Comparison of ENCODE assay signal across 10 cellular contexts in the genomic region with DNA sequence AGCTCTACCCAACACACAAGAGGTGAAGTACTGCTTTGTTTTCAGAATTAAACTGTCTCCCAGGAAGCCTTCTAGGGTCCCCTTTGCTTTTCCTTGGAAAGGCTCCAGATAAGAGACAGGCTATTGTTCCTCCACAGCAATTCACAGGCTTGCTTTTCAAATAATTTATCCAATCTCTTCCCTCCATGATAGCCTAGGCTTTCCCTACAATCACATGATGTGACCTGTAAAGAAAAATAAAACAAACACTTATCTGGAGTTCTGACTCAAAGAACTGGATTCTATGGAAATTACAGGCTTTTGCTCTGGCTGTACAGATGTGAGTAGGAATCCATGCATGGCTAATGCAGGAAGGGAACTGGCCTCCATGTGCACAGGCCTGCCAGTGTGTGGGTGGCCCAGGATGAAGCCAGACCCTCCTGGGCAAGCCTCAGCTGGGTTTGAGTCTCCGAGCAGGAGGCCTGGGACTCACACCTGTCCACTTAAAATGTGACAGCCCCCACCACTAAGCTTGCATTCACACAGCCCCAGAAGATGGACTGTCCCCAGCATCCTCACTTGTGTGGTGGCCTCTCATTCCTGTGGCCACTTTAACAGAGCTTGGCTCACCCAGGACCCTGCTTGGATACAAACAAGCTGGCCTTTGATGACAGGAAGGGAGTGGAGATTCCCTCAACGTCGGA.
DNase-seq lines count a peak whose midpoint lies in the region; ATAC-seq and TF ChIP-seq lines count a peak whose summit lies in the region.
"Had no signal": no experiment of that assay in that cellular context is flagged by ENCODE, and none has a peak within 500 bp of the region (broad histone marks: within the 10 kb centered on the region; RNA-seq: fewer than 3 reads in every experiment).

No MANE protein-coding gene starts in this region.

- no peaks in the 10 kb centered on the region for H4K20me1 ChIP-seq in IMR-90 (ENCODE audit: insufficient read depth, low read length)

- H3K4me3 ChIP-seq in AG10803 (ENCODE audit: low read length) (peak overlapping the region; percentile 48), IMR-90 (ENCODE audit: insufficient read depth, low read depth, low read length) (no peak overlapping the region), cardiac fibroblast (replicated peaks in 1 of 2; ENCODE audit: low read depth in 2 of 2, low read length in 2 of 2) (no peak overlapping the region)

- peaks cover 0 to 3% of the 10 kb centered on the region in 2 experiments; a peak in 1 of 4 replicates for H3K79me1 ChIP-seq in IMR-90 (ENCODE audit: low read depth in 1 of 2, low read length in 2 of 2)

- POLR2A ChIA-PET in IMR-90 (lab: Charles Lee; ENCODE audit: unreplicated experiment), result no interaction called here

- peak overlapping the region; percentile 95; the same call in 1 of the 2 replicates for H3K56ac ChIP-seq in IMR-90 (ENCODE audit: extremely low read depth, insufficient read depth, low read length)

- peak overlapping the region; percentile 99 for H3K4ac ChIP-seq in IMR-90 (ENCODE audit: low read depth, low read length)

- peaks cover 3% of the 10 kb centered on the region for H3K36me3 Mint-ChIP-seq in mesothelial cell of epicardium

- H3K14ac ChIP-seq in IMR-90 (replicated peaks; ENCODE audit: low read depth, low read length), result peak overlapping the region; percentile 90

- H3K27me3 Mint-ChIP-seq in mesothelial cell of epicardium (ENCODE audit: low read depth), result no peaks in the 10 kb centered on the region

- TF ChIP-seq RAD21 in IMR-90 (IDR thresholded peaks at IDR 0.05; ENCODE audit: low read length), result no peak

- H4K5ac ChIP-seq in IMR-90 (ENCODE audit: low read depth, low read length), result peak overlapping the region; percentile 86

- intact Hi-C loops in IMR-90 (cut with micrococcal nuclease), result loop anchor here (5.0 kb wide), 1 partner anchor 73 kb away; no protein-coding TSS in a partner anchor

- dilution Hi-C loops in IMR-90 (cut with HindIII; ENCODE audit: low sequenced_read_pairs, unreplicated experiment), result no loop called here

- no peaks in the 10 kb centered on the region; the same call in 1 of the 2 replicates for H3K9me3 ChIP-seq in IMR-90 (ENCODE audit: control insufficient read depth, insufficient read depth, low read length)

- TF ChIP-seq CTCF in AG10803 (conservative IDR thresholded peaks at IDR 0.05; ENCODE audit: low read length) (no peak), IMR-90 (conservative IDR thresholded peaks at IDR 0.05; ENCODE audit: low read depth, low read length) (no peak), cardiac fibroblast (IDR thresholded peaks at IDR 0.05; ENCODE audit: low read depth, low read length) (no peak), mesothelial cell of epicardium (IDR thresholded peaks at IDR 0.05; ENCODE audit: unreplicated experiment) (no peak)

- peak overlapping the region; percentile 37; the same call in 1 of the 2 replicates for H3K4me2 ChIP-seq in IMR-90 (ENCODE audit: low read depth, low read length)

- no peaks in the 10 kb centered on the region for H3K36me3 ChIP-seq in IMR-90 (ENCODE audit: control insufficient read depth, insufficient read depth, low read length)

- DNase-seq in AG10803 (ENCODE audit: low read depth) (peak; percentile 68), IMR-90 (peak; percentile 65), cardiac fibroblast (ENCODE audit: low read depth in 2 of 2) (peak; percentile 23 to 40), mesothelial cell of epicardium (ENCODE audit: low spot score in 2 of 2, unreplicated experiment in 2 of 2) (no peak), KBM-7 (no peak), T1000 (lab: John Stamatoyannopoulos, UW) (no peak), foreskin melanocyte (no peak), CD1c-positive myeloid dendritic cell (ENCODE audit: extremely low spot score) (no peak)

- peaks cover 15% of the 10 kb centered on the region for H3K4me1 ChIP-seq in IMR-90 (ENCODE audit: control insufficient read depth, insufficient read depth, low read length)

- peak overlapping the region; percentile 60 for H3K27ac ChIP-seq in IMR-90 (ENCODE audit: insufficient read depth, low read length)

- H3K4me3 Mint-ChIP-seq in mesothelial cell of epicardium, result no peak overlapping the region
- H3K4me3 Mint-ChIP-seq: central memory CD8-positive, alpha-beta T cell; stimulated activated naive CD8-positive, alpha-beta T cell treated with anti-CD3 and anti-CD28 coated beads, Interleukin-15, Interleukin-2, amounts not matched to agents 100 ng/mL and 50 ng/mL, for 24 hours had no signal

- peaks cover 8% of the 10 kb centered on the region for H3K9me3 Mint-ChIP-seq in mesothelial cell of epicardium
- H3K9me3 Mint-ChIP-seq: central memory CD8-positive, alpha-beta T cell had no signal

- peak overlapping the region; percentile 27; the same call in 1 of the 2 replicates for H3K9ac ChIP-seq in IMR-90 (ENCODE audit: low read depth, low read length)

- ATAC-seq in IMR-90 (ENCODE audit: low read depth), result peak; percentile 64

- in situ Hi-C loops in IMR-90 (cut with MboI; ENCODE audit: low sequenced_read_pairs) (no loop called here), KBM-7 (cut with MboI; ENCODE audit: low pct_unique_long_range_greater_than_20kb, low sequenced_read_pairs) (no loop called here)

- peak overlapping the region; percentile 81 for H3K18ac ChIP-seq in IMR-90 (ENCODE audit: low read depth, low read length)

- H4K8ac ChIP-seq in IMR-90 (ENCODE audit: low read depth in 2 of 2, low read length in 2 of 2), result peak overlapping the region; percentile 92 to 94

- TF ChIP-seq POLR2A in IMR-90 (IDR thresholded peaks at IDR 0.05; ENCODE audit: low read depth, low read length), result no peak

- CTCF ChIA-PET in IMR-90 (lab: Yijun Ruan, JAX), result interaction anchor here (2.1 kb wide), 1 partner anchor 11 kb away, joined by 10 read pairs; no protein-coding TSS in a partner anchor

- H2BK15ac ChIP-seq in IMR-90 (ENCODE audit: low read depth, low read length), result peak overlapping the region; percentile 97; the same call in 2 of the 3 replicates

- peak overlapping the region; percentile 91 for H2AFZ ChIP-seq in IMR-90 (replicated peaks; ENCODE audit: low read length, poor library complexity)

- peak overlapping the region; percentile 85 for H2BK20ac ChIP-seq in IMR-90 (ENCODE audit: low read depth, low read length)

- peak overlapping the region; percentile 100 for H2BK120ac ChIP-seq in IMR-90 (ENCODE audit: low read depth, low read length)

- peak overlapping the region; percentile 91 for H3K23ac ChIP-seq in IMR-90 (ENCODE audit: low read depth, low read length)

- H4K91ac ChIP-seq in IMR-90 (ENCODE audit: insufficient read depth, low read depth, low read length), result peak overlapping the region; percentile 97

- peaks cover 10% of the 10 kb centered on the region; the same call in 1 of the 2 replicates for H3K9me1 ChIP-seq in IMR-90 (ENCODE audit: insufficient read depth, low read length)

- H2AK9ac ChIP-seq in IMR-90 (replicated peaks; ENCODE audit: low read depth, low read length, poor library complexity), result peak overlapping the region; percentile 38

- peak overlapping the region; percentile 98 for H2AK5ac ChIP-seq in IMR-90 (ENCODE audit: low read depth, low read length)

- no peaks in the 10 kb centered on the region for H3K27me3 ChIP-seq in IMR-90 (ENCODE audit: control insufficient read depth, insufficient read depth, low read length)

- peaks cover 30% of the 10 kb centered on the region for H3K4me1 Mint-ChIP-seq in mesothelial cell of epicardium
- H3K4me1 Mint-ChIP-seq: central memory CD8-positive, alpha-beta T cell had no signal

- H2BK5ac ChIP-seq in IMR-90 (ENCODE audit: low read depth, low read length, poor library complexity, severe bottlenecking), result peak overlapping the region; percentile 97

- no CpG with 5 or more reads among the region's 3 CpGs for WGBS in IMR-90 (ENCODE audit: extremely low coverage in 2 of 2, insufficient read length in 1 of 2), 2 experiments

- H3K27ac Mint-ChIP-seq in mesothelial cell of epicardium, result peak overlapping the region; percentile 29
- H3K27ac Mint-ChIP-seq: stimulated activated naive CD8-positive, alpha-beta T cell treated with anti-CD3 and anti-CD28 coated beads, Interleukin-15, Interleukin-2, amounts not matched to agents 100 ng/mL and 50 ng/mL, for 24 hours had no signal

- no TSS peak for BruUV-seq in IMR-90 (replicated peaks; lab: Mats Ljungman, UMichigan)

TF ChIP-seq in IMR-90, 13 proteins besides CTCF, POLR2A, EP300 and RAD21:
- no peak for TF ChIP-seq SMC3 (IDR thresholded peaks at IDR 0.05; ENCODE audit: low read depth, low read length)
- no peak for TF ChIP-seq RCOR1 (IDR thresholded peaks at IDR 0.05; ENCODE audit: insufficient replicate concordance, low read length)
- TF ChIP-seq, protein P1, sequence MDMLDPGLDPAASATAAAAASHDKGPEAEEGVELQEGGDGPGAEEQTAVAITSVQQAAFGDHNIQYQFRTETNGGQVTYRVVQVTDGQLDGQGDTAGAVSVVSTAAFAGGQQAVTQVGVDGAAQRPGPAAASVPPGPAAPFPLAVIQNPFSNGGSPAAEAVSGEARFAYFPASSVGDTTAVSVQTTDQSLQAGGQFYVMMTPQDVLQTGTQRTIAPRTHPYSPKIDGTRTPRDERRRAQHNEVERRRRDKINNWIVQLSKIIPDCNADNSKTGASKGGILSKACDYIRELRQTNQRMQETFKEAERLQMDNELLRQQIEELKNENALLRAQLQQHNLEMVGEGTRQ (IDR thresholded peaks at IDR 0.05; ENCODE audit: low read depth, low read length), result no peak
- no peak for TF ChIP-seq CEBPB (IDR thresholded peaks at IDR 0.05; ENCODE audit: low read depth, low read length)
- no peak for TF ChIP-seq NFE2L2 (IDR thresholded peaks at IDR 0.05; ENCODE audit: low read depth, low read length)

Comparison
In these comparisons a context has a peak if more than half of its experiments do, and no peak if none do; other contexts are left out.
1. DNase-seq: peak in AG10803 (single experiment), IMR-90 (single experiment) and cardiac fibroblast (2 of 2); none in mesothelial cell of epicardium (0 of 2), KBM-7 (single experiment), T1000 (single experiment), foreskin melanocyte (single experiment) and CD1c-positive myeloid dendritic cell (single experiment).